11 cellular contexts compared by ENCODE assay signal in the genomic region with DNA sequence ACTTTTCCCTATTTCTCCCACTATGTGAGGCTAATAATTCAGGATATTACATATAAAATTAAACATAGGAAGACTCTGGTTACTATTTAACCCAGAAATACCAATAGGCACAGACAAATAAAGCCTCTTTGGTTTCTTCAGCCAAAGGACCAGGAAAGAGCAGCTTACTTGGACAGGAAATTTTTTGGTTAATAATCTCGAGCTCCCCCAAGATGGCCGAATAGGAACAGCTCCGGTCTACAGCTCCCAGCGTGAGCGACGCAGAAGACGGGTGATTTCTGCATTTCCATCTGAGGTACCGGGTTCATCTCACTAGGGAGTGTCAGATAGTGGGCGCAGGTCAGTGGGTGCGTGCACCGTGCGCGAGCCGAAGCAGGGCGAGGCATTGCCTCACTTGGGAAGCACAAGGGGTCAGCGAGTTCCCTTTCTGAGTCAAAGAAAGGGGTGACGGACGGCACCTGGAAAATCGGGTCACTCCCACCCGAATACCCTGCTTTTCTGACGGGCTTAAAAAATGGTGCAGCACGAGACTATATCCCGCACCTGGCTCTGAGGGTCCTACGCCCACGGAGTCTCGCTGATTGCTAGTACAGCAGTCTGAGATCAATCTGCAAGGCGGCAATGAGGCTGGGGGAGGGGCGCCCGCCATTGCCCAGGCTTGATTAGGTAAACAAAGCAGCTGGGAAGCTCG. TPM values are rescaled to one million over a fixed set of nuclear protein-coding genes. Genes with fewer than 3 reads are reported as not detected.
DNase-seq lines count a peak whose midpoint lies in the region; ATAC-seq and TF ChIP-seq lines count a peak whose summit lies in the region.
"Not testable (repeated sequence)": the region's sequence is repeated elsewhere in the genome, so short reads cannot be mapped to it uniquely, and the experiment has no call there.
"Had no signal": no experiment of that assay in that cellular context is flagged by ENCODE, and none has a peak within 500 bp of the region (broad histone marks: within the 10 kb centered on the region; RNA-seq: fewer than 3 reads in every experiment).

No MANE protein-coding gene starts in this region.

- H3F3A ChIP-seq in GM23338 (replicated peaks; ENCODE audit: low read depth); PC-9 (ENCODE audit: insufficient read depth, low read depth): not testable (repeated sequence)

- H3K27ac Mint-ChIP-seq in CD8-positive, alpha-beta memory T cell: not testable (repeated sequence)
- peak overlapping the region; percentile 56; the same call in 1 of the 2 replicates for H3K27ac Mint-ChIP-seq in GM23338

- peak overlapping the region; percentile 31 for H3K27ac ChIP-seq in CD8-positive, alpha-beta memory T cell (ENCODE audit: low read depth, low read length)
- H3K27ac ChIP-seq in GM23338 (ENCODE audit: low read depth): peak overlapping the region; percentile 74; the same call in 1 of the 2 replicates
- not testable (repeated sequence) for H3K27ac ChIP-seq in PC-9

- not testable (repeated sequence) for H3K36me3 ChIP-seq in CD8-positive, alpha-beta memory T cell (ENCODE audit: insufficient read depth, low read length); GM23338 (ENCODE audit: insufficient read depth); PC-9 (ENCODE audit: low read depth)

- H3K36me3 Mint-ChIP-seq in CD8-positive, alpha-beta memory T cell; GM23338 (ENCODE audit: low read depth): not testable (repeated sequence)

- H2AFZ ChIP-seq in GM23338 (peak overlapping the region; percentile 85; the same call in 1 of the 2 replicates), PC-9 (peak overlapping the region; percentile 71)

- ATAC-seq in GM23338: not testable (repeated sequence)

- not testable (repeated sequence) for H3K27me3 ChIP-seq in CD8-positive, alpha-beta memory T cell (ENCODE audit: insufficient read depth, low read length, poor library complexity, severe bottlenecking); GM23338 (ENCODE audit: insufficient read depth); PC-9 (ENCODE audit: insufficient read depth, low read depth)

- peaks cover 8 to 29% of the 10 kb centered on the region in 2 donors for H3K27me3 Mint-ChIP-seq in CD8-positive, alpha-beta memory T cell
- H3K27me3 Mint-ChIP-seq in GM23338 (ENCODE audit: insufficient read depth, low read depth, poor library complexity): not testable (repeated sequence)

- H3K9me3 ChIP-seq in CD8-positive, alpha-beta memory T cell (ENCODE audit: low read length); PC-9 (ENCODE audit: insufficient read depth, low read depth): not testable (repeated sequence)

- not testable (repeated sequence) for H3K4me3 Mint-ChIP-seq in CD8-positive, alpha-beta memory T cell; GM23338

- not testable (repeated sequence) for H3K4me1 ChIP-seq in CD8-positive, alpha-beta memory T cell (ENCODE audit: insufficient read depth, low read length); GM23338 (ENCODE audit: insufficient read depth); PC-9 (replicated peaks; ENCODE audit: insufficient read depth)

- TF ChIP-seq CTCF in GM23338 (conservative IDR thresholded peaks at IDR 0.05; ENCODE audit: low read depth in 2 of 2); LNCaP clone FGC (IDR thresholded peaks at IDR 0.05; ENCODE audit: control insufficient read depth, extremely low read depth, insufficient read depth); PC-9 (conservative IDR thresholded peaks at IDR 0.05); fibroblast of villous mesenchyme (IDR thresholded peaks at IDR 0.05; ENCODE audit: insufficient read depth, low read depth, low read length): not testable (repeated sequence)

- BruUV-seq in PC-9 (replicated peaks; lab: Mats Ljungman, UMichigan): not testable (repeated sequence)

- CTCF ChIA-PET in CD8-positive, alpha-beta memory T cell (lab: Charles Lee); PC-9 (lab: Charles Lee): not testable (repeated sequence)

- H3K4me2 ChIP-seq in GM23338 (0 out of 2 replicates have a peak overlapping the region, but pooled peaks have one; percentile 15), PC-9 (peak overlapping the region; percentile 44; the same call in 1 of the 2 replicates)

- H4K20me1 ChIP-seq in GM23338 (replicated peaks; ENCODE audit: insufficient read depth); PC-9 (ENCODE audit: insufficient read depth): not testable (repeated sequence)

- not testable (repeated sequence) for H3K4me1 Mint-ChIP-seq in CD8-positive, alpha-beta memory T cell; GM23338

- H3K4me3 ChIP-seq in CD8-positive, alpha-beta memory T cell (ENCODE audit: low read length): not testable (repeated sequence)
- H3K4me3 ChIP-seq in GM23338 (peak overlapping the region; percentile 46), LNCaP clone FGC (ENCODE audit: low read depth, low read length) (peak overlapping the region; percentile 13; the same call in 1 of the 2 replicates), PC-9 (peak overlapping the region; percentile 49; the same call in 1 of the 2 replicates), fibroblast of villous mesenchyme (ENCODE audit: low read depth, low read length) (peak overlapping the region; percentile 32)

- intact Hi-C loops in PC-9 (cut with micrococcal nuclease; ENCODE audit: unreplicated experiment): not testable (repeated sequence)

- not testable (repeated sequence) for H3K9me3 Mint-ChIP-seq in CD8-positive, alpha-beta memory T cell; GM23338

- not testable (repeated sequence) for H3K9me2 ChIP-seq in GM23338 (ENCODE audit: insufficient read depth); PC-9 (ENCODE audit: insufficient read depth)

- POLR2A ChIA-PET in CD8-positive, alpha-beta memory T cell (lab: Charles Lee); PC-9 (lab: Charles Lee; ENCODE audit: unreplicated experiment): not testable (repeated sequence)

- H3K79me2 ChIP-seq in GM23338 (replicated peaks; ENCODE audit: insufficient read depth); PC-9 (ENCODE audit: low read depth): not testable (repeated sequence)

- DNase-seq in CD8-positive, alpha-beta memory T cell; GM23338 (ENCODE audit: low spot score); LNCaP clone FGC (ENCODE audit: low read depth); fibroblast of villous mesenchyme (ENCODE audit: low read depth): not testable (repeated sequence)
- DNase-seq in NCI-H510A treated with DMSO at 0.1 percent for 48 hours (lab: John Stamatoyannopoulos, UW) (peak; percentile 5), PC-9 (peak in 1 of 2 experiments; percentile 27), kidney tubule cell (ENCODE audit: low spot score) (peak; percentile 17)

RNA-seq across cellular contexts. Expression of a gene that starts 18.3 kb away (rescaled TPM):
- total RNA-seq in CD8-positive, alpha-beta memory T cell: 10 to 100 TPM; 26.6 to 29.3 TPM
- polyA plus RNA-seq in CD8-positive, alpha-beta memory T cell: 25.0 TPM
- total RNA-seq in GM23338 (2014; rRNA removed; shearing (Covaris generic)): 3.9 and 8.7 TPM in 2 replicates
- 8.1 and 10.2 TPM in 2 replicates for polyA plus RNA-seq in GM23338 (2016; fragmentation: Nextera tagmentation; extraction: Ambion mirVana)
- total RNA-seq in PC-9 (2021) (18.6 and 21.3 TPM in 2 replicates), fibroblast of villous mesenchyme (9.5 and 11.3 TPM in 2 replicates)

RNA-seq across cellular contexts. Expression of a gene that starts 46.5 kb away (rescaled TPM):
- total RNA-seq in CD8-positive, alpha-beta memory T cell: not detected
- not detected for polyA plus RNA-seq in CD8-positive, alpha-beta memory T cell
- not detected in 2 replicates for total RNA-seq in GM23338 (2014; rRNA removed; shearing (Covaris generic))
- polyA plus RNA-seq in GM23338 (2016; fragmentation: Nextera tagmentation; extraction: Ambion mirVana): 0.10 and 0.32 TPM in 2 replicates
- not detected in 2 replicates for total RNA-seq in PC-9 (2021)
- total RNA-seq in fibroblast of villous mesenchyme: not detected in 2 replicates
- total RNA-seq: A172, HepG2, MCF 10A had no signal
- polyA plus RNA-seq: BJ, HepG2 had no signal
